In genomic region chr20:58892932-58893224, GRCh38 we compare ENCODE assay signal across 8 cellular contexts. TPM values are rescaled to one million over a fixed set of nuclear protein-coding genes. Genes with fewer than 3 reads are reported as not detected.
DNase-seq lines count a peak whose midpoint lies in the region; ATAC-seq and TF ChIP-seq lines count a peak whose summit lies in the region.

No MANE protein-coding gene starts in this region.

- H3K36me3 ChIP-seq in thoracic aorta: no peaks in the 10 kb centered on the region

- TF ChIP-seq CTCF in activated B cell treated with CpG ODN at 0.5 μM for 24 hours (IDR thresholded peaks at IDR 0.05) (no peak), thoracic aorta (IDR thresholded peaks at IDR 0.05) (no peak)

- H3K4me3 ChIP-seq in iPS-11a (ENCODE audit: low read depth, low read length): peak overlapping the region; percentile 75
- peak overlapping the region; percentile 96 for H3K4me3 ChIP-seq in thoracic aorta

- peak overlapping the region; percentile 98 for H3K4me3 Mint-ChIP-seq in activated naive CD4-positive, alpha-beta T cell treated with anti-CD3 and anti-CD28 coated beads, Interleukin-2, amount 50 U/mL, for 24 hours
- H3K4me3 Mint-ChIP-seq in activated B cell treated with CpG ODN at 0.5 μM for 24 hours: peak overlapping the region; percentile 90

- POLR2A ChIA-PET in activated B cell treated with CpG ODN at 0.5 μM for 24 hours (lab: Charles Lee): interaction anchor here (0.6 to 1.5 kb wide), 4 partner anchors 15 to 423 kb away, joined by 4 to 7 read pairs (median 5); partner anchors contain the start of gene ATP5F1E

- H3K9me3 Mint-ChIP-seq in activated naive CD4-positive, alpha-beta T cell treated with anti-CD3 and anti-CD28 coated beads, Interleukin-2, amount 50 U/mL, for 24 hours: no peaks in the 10 kb centered on the region
- no peaks in the 10 kb centered on the region for H3K9me3 Mint-ChIP-seq in activated B cell treated with CpG ODN at 0.5 μM for 24 hours

- ATAC-seq in activated B cell treated with CpG ODN at 0.5 μM for 24 hours (ENCODE audit: low read depth) (no peak), thoracic aorta (ENCODE audit: insufficient number of reproducible peaks, low FRiP score, low read depth) (no peak), GM18520 (IDR thresholded peaks at IDR 0.05; ENCODE audit: unreplicated experiment) (no peak)

- intact Hi-C loops in activated B cell treated with CpG ODN at 0.5 μM for 24 hours (cut with micrococcal nuclease): loop anchor here (1.0 to 5.0 kb wide), 7 partner anchors 14 to 1276 kb away; partner anchors contain the start of genes ATP5F1E, CTSZ and NELFCD

- H3K36me3 Mint-ChIP-seq in activated naive CD4-positive, alpha-beta T cell treated with anti-CD3 and anti-CD28 coated beads, Interleukin-2, amount 50 U/mL, for 24 hours: peaks cover 9% of the 10 kb centered on the region
- peaks cover 33% of the 10 kb centered on the region for H3K36me3 Mint-ChIP-seq in activated B cell treated with CpG ODN at 0.5 μM for 24 hours (ENCODE audit: low read depth)

- H3K27ac ChIP-seq in thoracic aorta: peak overlapping the region; percentile 99 to 100

- H3K4me1 ChIP-seq in thoracic aorta (ENCODE audit: control insufficient read depth in 1 of 2, low read depth in 2 of 2): peaks cover 41 to 51% of the 10 kb centered on the region in 2 donors

- peak overlapping the region; percentile 98 for H3K27ac Mint-ChIP-seq in activated naive CD4-positive, alpha-beta T cell treated with anti-CD3 and anti-CD28 coated beads, Interleukin-2, amount 50 U/mL, for 24 hours
- H3K27ac Mint-ChIP-seq in activated B cell treated with CpG ODN at 0.5 μM for 24 hours: peak overlapping the region; percentile 92

- no peak for DNase-seq in activated naive CD4-positive, alpha-beta T cell treated with Interleukin-2 at 50 U/mL for 16 hours
- DNase-seq in activated B cell treated with CpG ODN at 0.5 μM for 24 hours (no peak), thoracic aorta (ENCODE audit: low spot score) (no peak), dedifferentiated amniotic fluid mesenchymal stem cell (ENCODE audit: extremely low spot score) (no peak), inferior parietal cortex (ENCODE audit: extremely low spot score) (no peak)

- H3K9me3 ChIP-seq in thoracic aorta: no peaks in the 10 kb centered on the region

- no peaks in the 10 kb centered on the region for H3K27me3 Mint-ChIP-seq in activated naive CD4-positive, alpha-beta T cell treated with anti-CD3 and anti-CD28 coated beads, Interleukin-2, amount 50 U/mL, for 24 hours
- no peaks in the 10 kb centered on the region for H3K27me3 Mint-ChIP-seq in activated B cell treated with CpG ODN at 0.5 μM for 24 hours

- CTCF ChIA-PET in activated B cell treated with CpG ODN at 0.5 μM for 24 hours (lab: Charles Lee): no interaction called here

- no peaks in the 10 kb centered on the region for H3K27me3 ChIP-seq in thoracic aorta (replicated peaks; ENCODE audit: insufficient read depth)

- H3K4me1 Mint-ChIP-seq in activated naive CD4-positive, alpha-beta T cell treated with anti-CD3 and anti-CD28 coated beads, Interleukin-2, amount 50 U/mL, for 24 hours: peaks cover 54% of the 10 kb centered on the region
- peaks cover 54% of the 10 kb centered on the region for H3K4me1 Mint-ChIP-seq in activated B cell treated with CpG ODN at 0.5 μM for 24 hours

RNA-seq across cellular contexts. Expression of gene GNAS, which starts 40.4 kb away (rescaled TPM):
- 784 and 849 TPM in 2 replicates for total RNA-seq in activated B cell treated with CpG ODN at 0.5 μM for 24 hours
- total RNA-seq in thoracic aorta: 100 to 1,000 TPM; 742 to 943 TPM

RNA-seq across cellular contexts. Expression of gene GNAS-AS1, which starts 42.2 kb away (rescaled TPM):
- 1.4 and 1.5 TPM in 2 replicates for total RNA-seq in activated B cell treated with CpG ODN at 0.5 μM for 24 hours
- total RNA-seq in thoracic aorta: under 1 TPM; 0.21 to 0.81 TPM
